Comparison of ENCODE assay signal across 1 cellular context in the genomic region with DNA sequence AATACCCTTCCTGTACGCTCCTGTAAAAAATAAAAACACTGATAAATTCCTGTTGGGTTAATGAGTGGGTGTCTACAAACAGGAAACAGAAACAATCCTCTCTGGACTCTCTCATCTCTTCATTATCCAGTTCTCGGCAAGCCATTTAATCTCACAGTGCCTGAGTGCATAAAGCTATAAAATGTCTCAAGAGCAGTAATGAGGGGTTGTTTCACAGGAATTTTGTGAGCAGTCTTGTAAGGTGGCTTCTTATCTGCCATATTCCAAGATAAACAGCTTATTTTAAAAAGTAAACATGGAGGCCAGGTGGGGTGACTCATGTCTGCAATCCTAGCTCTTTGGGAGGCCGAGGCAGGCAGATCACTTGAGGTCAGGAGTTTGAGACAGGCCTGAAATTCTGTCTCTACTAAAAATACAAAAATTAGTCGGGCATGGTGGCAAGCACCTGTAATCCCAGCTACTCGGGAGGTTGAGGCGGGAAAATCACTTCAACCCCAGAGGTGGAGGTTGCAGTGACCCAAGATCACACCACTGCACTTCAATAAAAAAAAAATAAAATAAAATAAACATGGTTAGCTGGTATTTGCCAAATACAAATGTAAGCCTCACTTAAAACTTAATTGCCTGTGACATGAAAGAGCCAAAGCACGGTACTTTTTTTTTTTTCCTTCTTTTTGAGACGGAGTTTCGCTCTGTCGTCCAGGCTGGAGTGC.
TF ChIP-seq lines count a peak whose summit lies in the region.

No MANE protein-coding gene starts in this region.

TF ChIP-seq in HEK293, 187 proteins besides CTCF, POLR2A, EP300 and RAD21 (continued from another document and continues in another):
- TF ChIP-seq, protein P1, sequence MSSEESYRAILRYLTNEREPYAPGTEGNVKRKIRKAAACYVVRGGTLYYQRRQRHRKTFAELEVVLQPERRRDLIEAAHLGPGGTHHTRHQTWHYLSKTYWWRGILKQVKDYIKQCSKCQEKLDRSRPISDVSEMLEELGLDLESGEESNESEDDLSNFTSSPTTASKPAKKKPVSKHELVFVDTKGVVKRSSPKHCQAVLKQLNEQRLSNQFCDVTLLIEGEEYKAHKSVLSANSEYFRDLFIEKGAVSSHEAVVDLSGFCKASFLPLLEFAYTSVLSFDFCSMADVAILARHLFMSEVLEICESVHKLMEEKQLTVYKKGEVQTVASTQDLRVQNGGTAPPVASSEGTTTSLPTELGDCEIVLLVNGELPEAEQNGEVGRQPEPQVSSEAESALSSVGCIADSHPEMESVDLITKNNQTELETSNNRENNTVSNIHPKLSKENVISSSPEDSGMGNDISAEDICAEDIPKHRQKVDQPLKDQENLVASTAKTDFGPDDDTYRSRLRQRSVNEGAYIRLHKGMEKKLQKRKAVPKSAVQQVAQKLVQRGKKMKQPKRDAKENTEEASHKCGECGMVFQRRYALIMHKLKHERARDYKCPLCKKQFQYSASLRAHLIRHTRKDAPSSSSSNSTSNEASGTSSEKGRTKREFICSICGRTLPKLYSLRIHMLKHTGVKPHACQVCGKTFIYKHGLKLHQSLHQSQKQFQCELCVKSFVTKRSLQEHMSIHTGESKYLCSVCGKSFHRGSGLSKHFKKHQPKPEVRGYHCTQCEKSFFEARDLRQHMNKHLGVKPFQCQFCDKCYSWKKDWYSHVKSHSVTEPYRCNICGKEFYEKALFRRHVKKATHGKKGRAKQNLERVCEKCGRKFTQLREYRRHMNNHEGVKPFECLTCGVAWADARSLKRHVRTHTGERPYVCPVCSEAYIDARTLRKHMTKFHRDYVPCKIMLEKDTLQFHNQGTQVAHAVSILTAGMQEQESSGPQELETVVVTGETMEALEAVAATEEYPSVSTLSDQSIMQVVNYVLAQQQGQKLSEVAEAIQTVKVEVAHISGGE (tag by site-specific recombination; conservative IDR thresholded peaks at IDR 0.05; ENCODE audit: low read depth), result 0 out of 2 replicates have a peak, but pooled peaks have one; percentile 12
- TF ChIP-seq ZNF561 (tag by site-specific recombination; IDR thresholded peaks at IDR 0.05; ENCODE audit: borderline replicate concordance) (peak; percentile 90), YY2 (tag by site-specific recombination; IDR thresholded peaks at IDR 0.05) (peak; percentile 18; the same call in 1 of the 2 replicates), ZNF664 (tag by site-specific recombination; IDR thresholded peaks at IDR 0.05) (no peak), ZNF239 (tag by site-specific recombination; IDR thresholded peaks at IDR 0.05) (no peak), ZNF629 (tag by site-specific recombination; IDR thresholded peaks at IDR 0.05) (peak; percentile 91), EGR2 (tag by site-specific recombination; IDR thresholded peaks at IDR 0.05; ENCODE audit: low read depth) (peak; percentile 18; the same call in 1 of the 2 replicates), ZNF366 (tag by site-specific recombination; conservative IDR thresholded peaks at IDR 0.05) (peak; percentile 79), ZNF324 (tag by site-specific recombination; IDR thresholded peaks at IDR 0.05) (peak; percentile 54; the same call in 1 of the 2 replicates), ZNF624 (tag by site-specific recombination; IDR thresholded peaks at IDR 0.05) (no peak), ZNF76 (tag by site-specific recombination; IDR thresholded peaks at IDR 0.05; ENCODE audit: borderline replicate concordance, low read depth) (peak; percentile 38; the same call in 1 of the 2 replicates), ZNF560 (tag by site-specific recombination; IDR thresholded peaks at IDR 0.05; ENCODE audit: borderline replicate concordance) (no peak), ZNF37A (tag by site-specific recombination; IDR thresholded peaks at IDR 0.05) (no peak), ZNF16 (tag by site-specific recombination; IDR thresholded peaks at IDR 0.05; ENCODE audit: low read depth) (no peak), KLF7 (tag by site-specific recombination; IDR thresholded peaks at IDR 0.05; ENCODE audit: borderline replicate concordance) (peak; percentile 57), ZBTB48 (tag by site-specific recombination; IDR thresholded peaks at IDR 0.05) (0 out of 2 replicates have a peak, but pooled peaks have one; percentile 26), ZNF221 (tag by site-specific recombination; IDR thresholded peaks at IDR 0.05; ENCODE audit: borderline replicate concordance) (no peak), PRDM1 (tag by site-specific recombination; IDR thresholded peaks at IDR 0.05) (no peak), ZNF121 (tag by site-specific recombination; IDR thresholded peaks at IDR 0.05) (0 out of 2 replicates have a peak, but pooled peaks have one; percentile 31), ZNF335 (tag by site-specific recombination; conservative IDR thresholded peaks at IDR 0.05) (peak; percentile 99), ZNF416 (tag by site-specific recombination; IDR thresholded peaks at IDR 0.05) (no peak), TRIM28 (IDR thresholded peaks at IDR 0.05; ENCODE audit: borderline replicate concordance, low read length) (peak; percentile 84), ZNF701 (tag by site-specific recombination; IDR thresholded peaks at IDR 0.05) (no peak), KLF8 (tag by site-specific recombination; IDR thresholded peaks at IDR 0.05) (peak; percentile 89)
- TF ChIP-seq, protein P2, sequence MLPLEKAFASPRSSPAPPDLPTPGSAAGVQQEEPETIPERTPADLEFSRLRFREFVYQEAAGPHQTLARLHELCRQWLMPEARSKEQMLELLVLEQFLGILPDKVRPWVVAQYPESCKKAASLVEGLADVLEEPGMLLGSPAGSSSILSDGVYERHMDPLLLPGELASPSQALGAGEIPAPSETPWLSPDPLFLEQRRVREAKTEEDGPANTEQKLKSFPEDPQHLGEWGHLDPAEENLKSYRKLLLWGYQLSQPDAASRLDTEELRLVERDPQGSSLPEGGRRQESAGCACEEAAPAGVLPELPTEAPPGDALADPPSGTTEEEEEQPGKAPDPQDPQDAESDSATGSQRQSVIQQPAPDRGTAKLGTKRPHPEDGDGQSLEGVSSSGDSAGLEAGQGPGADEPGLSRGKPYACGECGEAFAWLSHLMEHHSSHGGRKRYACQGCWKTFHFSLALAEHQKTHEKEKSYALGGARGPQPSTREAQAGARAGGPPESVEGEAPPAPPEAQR (tag by site-specific recombination; IDR thresholded peaks at IDR 0.05), result no peak
- TF ChIP-seq, protein P3, sequence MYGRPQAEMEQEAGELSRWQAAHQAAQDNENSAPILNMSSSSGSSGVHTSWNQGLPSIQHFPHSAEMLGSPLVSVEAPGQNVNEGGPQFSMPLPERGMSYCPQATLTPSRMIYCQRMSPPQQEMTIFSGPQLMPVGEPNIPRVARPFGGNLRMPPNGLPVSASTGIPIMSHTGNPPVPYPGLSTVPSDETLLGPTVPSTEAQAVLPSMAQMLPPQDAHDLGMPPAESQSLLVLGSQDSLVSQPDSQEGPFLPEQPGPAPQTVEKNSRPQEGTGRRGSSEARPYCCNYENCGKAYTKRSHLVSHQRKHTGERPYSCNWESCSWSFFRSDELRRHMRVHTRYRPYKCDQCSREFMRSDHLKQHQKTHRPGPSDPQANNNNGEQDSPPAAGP (tag by site-specific recombination; IDR thresholded peaks at IDR 0.05), result peak; percentile 59; the same call in 1 of the 2 replicates
- TF ChIP-seq, protein P4, sequence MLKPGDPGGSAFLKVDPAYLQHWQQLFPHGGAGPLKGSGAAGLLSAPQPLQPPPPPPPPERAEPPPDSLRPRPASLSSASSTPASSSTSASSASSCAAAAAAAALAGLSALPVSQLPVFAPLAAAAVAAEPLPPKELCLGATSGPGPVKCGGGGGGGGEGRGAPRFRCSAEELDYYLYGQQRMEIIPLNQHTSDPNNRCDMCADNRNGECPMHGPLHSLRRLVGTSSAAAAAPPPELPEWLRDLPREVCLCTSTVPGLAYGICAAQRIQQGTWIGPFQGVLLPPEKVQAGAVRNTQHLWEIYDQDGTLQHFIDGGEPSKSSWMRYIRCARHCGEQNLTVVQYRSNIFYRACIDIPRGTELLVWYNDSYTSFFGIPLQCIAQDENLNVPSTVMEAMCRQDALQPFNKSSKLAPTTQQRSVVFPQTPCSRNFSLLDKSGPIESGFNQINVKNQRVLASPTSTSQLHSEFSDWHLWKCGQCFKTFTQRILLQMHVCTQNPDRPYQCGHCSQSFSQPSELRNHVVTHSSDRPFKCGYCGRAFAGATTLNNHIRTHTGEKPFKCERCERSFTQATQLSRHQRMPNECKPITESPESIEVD (tag by site-specific recombination; IDR thresholded peaks at IDR 0.05), result peak; percentile 99
- TF ChIP-seq, protein P5, sequence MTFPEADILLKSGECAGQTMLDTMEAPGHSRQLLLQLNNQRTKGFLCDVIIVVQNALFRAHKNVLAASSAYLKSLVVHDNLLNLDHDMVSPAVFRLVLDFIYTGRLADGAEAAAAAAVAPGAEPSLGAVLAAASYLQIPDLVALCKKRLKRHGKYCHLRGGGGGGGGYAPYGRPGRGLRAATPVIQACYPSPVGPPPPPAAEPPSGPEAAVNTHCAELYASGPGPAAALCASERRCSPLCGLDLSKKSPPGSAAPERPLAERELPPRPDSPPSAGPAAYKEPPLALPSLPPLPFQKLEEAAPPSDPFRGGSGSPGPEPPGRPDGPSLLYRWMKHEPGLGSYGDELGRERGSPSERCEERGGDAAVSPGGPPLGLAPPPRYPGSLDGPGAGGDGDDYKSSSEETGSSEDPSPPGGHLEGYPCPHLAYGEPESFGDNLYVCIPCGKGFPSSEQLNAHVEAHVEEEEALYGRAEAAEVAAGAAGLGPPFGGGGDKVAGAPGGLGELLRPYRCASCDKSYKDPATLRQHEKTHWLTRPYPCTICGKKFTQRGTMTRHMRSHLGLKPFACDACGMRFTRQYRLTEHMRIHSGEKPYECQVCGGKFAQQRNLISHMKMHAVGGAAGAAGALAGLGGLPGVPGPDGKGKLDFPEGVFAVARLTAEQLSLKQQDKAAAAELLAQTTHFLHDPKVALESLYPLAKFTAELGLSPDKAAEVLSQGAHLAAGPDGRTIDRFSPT (tag by site-specific recombination; IDR thresholded peaks at IDR 0.05), result peak; percentile 83
- TF ChIP-seq, protein P6, sequence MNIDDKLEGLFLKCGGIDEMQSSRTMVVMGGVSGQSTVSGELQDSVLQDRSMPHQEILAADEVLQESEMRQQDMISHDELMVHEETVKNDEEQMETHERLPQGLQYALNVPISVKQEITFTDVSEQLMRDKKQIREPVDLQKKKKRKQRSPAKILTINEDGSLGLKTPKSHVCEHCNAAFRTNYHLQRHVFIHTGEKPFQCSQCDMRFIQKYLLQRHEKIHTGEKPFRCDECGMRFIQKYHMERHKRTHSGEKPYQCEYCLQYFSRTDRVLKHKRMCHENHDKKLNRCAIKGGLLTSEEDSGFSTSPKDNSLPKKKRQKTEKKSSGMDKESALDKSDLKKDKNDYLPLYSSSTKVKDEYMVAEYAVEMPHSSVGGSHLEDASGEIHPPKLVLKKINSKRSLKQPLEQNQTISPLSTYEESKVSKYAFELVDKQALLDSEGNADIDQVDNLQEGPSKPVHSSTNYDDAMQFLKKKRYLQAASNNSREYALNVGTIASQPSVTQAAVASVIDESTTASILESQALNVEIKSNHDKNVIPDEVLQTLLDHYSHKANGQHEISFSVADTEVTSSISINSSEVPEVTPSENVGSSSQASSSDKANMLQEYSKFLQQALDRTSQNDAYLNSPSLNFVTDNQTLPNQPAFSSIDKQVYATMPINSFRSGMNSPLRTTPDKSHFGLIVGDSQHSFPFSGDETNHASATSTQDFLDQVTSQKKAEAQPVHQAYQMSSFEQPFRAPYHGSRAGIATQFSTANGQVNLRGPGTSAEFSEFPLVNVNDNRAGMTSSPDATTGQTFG (tag by site-specific recombination; IDR thresholded peaks at IDR 0.05; ENCODE audit: borderline replicate concordance), result no peak
- TF ChIP-seq, protein P7, sequence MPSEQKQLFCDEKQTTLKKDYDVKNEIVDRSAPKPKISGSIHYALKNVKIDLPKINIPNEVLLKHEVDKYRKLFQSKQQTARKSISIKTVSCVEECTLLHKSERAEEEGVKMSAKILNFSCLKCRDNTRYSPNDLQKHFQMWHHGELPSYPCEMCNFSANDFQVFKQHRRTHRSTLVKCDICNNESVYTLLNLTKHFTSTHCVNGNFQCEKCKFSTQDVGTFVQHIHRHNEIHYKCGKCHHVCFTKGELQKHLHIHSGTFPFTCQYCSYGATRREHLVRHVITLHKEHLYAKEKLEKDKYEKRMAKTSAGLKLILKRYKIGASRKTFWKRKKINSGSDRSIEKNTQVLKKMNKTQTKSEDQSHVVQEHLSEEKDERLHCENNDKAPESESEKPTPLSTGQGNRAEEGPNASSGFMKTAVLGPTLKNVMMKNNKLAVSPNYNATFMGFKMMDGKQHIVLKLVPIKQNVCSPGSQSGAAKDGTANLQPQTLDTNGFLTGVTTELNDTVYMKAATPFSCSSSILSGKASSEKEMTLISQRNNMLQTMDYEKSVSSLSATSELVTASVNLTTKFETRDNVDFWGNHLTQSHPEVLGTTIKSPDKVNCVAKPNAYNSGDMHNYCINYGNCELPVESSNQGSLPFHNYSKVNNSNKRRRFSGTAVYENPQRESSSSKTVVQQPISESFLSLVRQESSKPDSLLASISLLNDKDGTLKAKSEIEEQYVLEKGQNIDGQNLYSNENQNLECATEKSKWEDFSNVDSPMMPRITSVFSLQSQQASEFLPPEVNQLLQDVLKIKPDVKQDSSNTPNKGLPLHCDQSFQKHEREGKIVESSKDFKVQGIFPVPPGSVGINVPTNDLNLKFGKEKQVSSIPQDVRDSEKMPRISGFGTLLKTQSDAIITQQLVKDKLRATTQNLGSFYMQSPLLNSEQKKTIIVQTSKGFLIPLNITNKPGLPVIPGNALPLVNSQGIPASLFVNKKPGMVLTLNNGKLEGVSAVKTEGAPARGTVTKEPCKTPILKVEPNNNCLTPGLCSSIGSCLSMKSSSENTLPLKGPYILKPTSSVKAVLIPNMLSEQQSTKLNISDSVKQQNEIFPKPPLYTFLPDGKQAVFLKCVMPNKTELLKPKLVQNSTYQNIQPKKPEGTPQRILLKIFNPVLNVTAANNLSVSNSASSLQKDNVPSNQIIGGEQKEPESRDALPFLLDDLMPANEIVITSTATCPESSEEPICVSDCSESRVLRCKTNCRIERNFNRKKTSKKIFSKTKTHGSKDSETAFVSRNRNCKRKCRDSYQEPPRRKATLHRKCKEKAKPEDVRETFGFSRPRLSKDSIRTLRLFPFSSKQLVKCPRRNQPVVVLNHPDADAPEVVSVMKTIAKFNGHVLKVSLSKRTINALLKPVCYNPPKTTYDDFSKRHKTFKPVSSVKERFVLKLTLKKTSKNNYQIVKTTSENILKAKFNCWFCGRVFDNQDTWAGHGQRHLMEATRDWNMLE (tag by site-specific recombination; conservative IDR thresholded peaks at IDR 0.05; ENCODE audit: low read depth), result 0 out of 2 replicates have a peak, but pooled peaks have one; percentile 23
- TF ChIP-seq, protein P8, sequence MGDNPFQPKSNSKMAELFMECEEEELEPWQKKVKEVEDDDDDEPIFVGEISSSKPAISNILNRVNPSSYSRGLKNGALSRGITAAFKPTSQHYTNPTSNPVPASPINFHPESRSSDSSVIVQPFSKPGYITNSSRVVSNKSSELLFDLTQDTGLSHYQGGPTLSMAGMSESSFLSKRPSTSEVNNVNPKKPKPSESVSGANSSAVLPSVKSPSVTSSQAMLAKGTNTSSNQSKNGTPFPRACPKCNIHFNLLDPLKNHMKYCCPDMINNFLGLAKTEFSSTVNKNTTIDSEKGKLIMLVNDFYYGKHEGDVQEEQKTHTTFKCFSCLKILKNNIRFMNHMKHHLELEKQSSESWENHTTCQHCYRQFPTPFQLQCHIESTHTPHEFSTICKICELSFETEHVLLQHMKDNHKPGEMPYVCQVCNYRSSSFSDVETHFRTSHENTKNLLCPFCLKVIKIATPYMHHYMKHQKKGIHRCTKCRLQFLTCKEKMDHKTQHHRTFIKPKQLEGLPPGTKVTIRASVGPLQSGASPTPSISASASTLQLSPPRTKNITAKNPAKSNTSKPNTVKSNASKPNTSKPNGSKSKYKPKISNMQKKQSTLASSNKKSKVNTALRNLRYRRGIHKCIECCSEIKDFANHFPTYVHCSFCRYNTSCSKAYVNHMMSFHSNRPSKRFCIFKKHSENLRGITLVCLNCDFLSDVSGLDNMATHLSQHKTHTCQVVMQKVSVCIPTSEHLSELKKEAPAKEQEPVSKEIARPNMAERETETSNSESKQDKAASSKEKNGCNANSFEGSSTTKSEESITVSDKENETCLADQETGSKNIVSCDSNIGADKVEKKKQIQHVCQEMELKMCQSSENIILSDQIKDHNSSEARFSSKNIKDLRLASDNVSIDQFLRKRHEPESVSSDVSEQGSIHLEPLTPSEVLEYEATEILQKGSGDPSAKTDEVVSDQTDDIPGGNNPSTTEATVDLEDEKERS (tag by site-specific recombination; IDR thresholded peaks at IDR 0.05), result peak; percentile 88
